ENCODE assay signal across 23 cellular contexts in genomic region chr1:163471766-163472165, GRCh38.
"Had no signal": no experiment of that assay in that cellular context is flagged by ENCODE, and none has a peak within 500 bp of the region (broad histone marks: within the 10 kb centered on the region; RNA-seq: fewer than 3 reads in every experiment).

No MANE protein-coding gene starts in this region.

- H3K4me1 ChIP-seq: gastrocnemius medialis, heart left ventricle, left lung, right atrium auricular region, tibial nerve, vagina had no signal

- H3K36me3 Mint-ChIP-seq: naive thymus-derived CD4-positive, alpha-beta T cell had no signal

- DNase-seq: activated CD4-positive, alpha-beta T cell treated with anti-CD3 and anti-CD28 coated beads, Interleukin-2, amount 50 U/mL, for 1 hour; anterior cingulate cortex; cerebellar nuclear complex; dermis blood vessel endothelial cell; effector memory CD8-positive, alpha-beta T cell; erythroblast; gastrocnemius medialis; heart left ventricle; left lung; mammary epithelial cell; naive thymus-derived CD4-positive, alpha-beta T cell; nucleus accumbens; posterior cingulate gyrus; stimulated activated CD4-positive, alpha-beta T cell treated with anti-CD3 and anti-CD28 coated beads, Interleukin-4, amount 100 ng/mL, for 4 hours; stimulated activated CD8-positive, alpha-beta memory T cell treated with anti-CD3 and anti-CD28 coated beads, Interleukin-4, amount 100 ng/mL, for 48 hours; stimulated activated naive CD4-positive, alpha-beta T cell treated with Interleukin-2 at 50 U/mL for 16 hours; substantia nigra; T-helper 17 cell had no signal

- ATAC-seq: effector memory CD8-positive, alpha-beta T cell; gastrocnemius medialis; heart left ventricle; left lung; naive thymus-derived CD4-positive, alpha-beta T cell; T-helper 17 cell had no signal

- H3K4me1 Mint-ChIP-seq: naive thymus-derived CD4-positive, alpha-beta T cell; T-helper 17 cell had no signal

- H3K9me3 ChIP-seq: gastrocnemius medialis, heart left ventricle, left lung, right atrium auricular region, tibial nerve, vagina had no signal

- H3K27me3 Mint-ChIP-seq: effector memory CD8-positive, alpha-beta T cell; T-helper 17 cell had no signal

- H3K4me3 ChIP-seq: gastrocnemius medialis, heart left ventricle, left lung, right atrium auricular region, smooth muscle cell, tibial nerve, vagina had no signal

- H3K9me3 Mint-ChIP-seq: activated T-helper 1 cell treated with anti-CD3 and anti-CD28 coated beads, Interleukin-12 subunit alpha, Interleukin-12 subunit beta, Interleukin-2, Interleukin-4 antibody, amounts not matched to agents 30 ng/mL and 10 ng/mL and 1 ng/mL, durations not matched to agents 14 hours and 24 hours and 36 hours; effector memory CD8-positive, alpha-beta T cell had no signal

- H3K27ac ChIP-seq: gastrocnemius medialis, left lung, right atrium auricular region, tibial nerve, vagina had no signal

- H3K27me3 ChIP-seq: gastrocnemius medialis, heart left ventricle, left lung, right atrium auricular region, tibial nerve, vagina had no signal

- H3K36me3 ChIP-seq: gastrocnemius medialis, heart left ventricle, left lung, right atrium auricular region, tibial nerve, vagina had no signal

- H3K4me3 Mint-ChIP-seq: activated T-helper 1 cell treated with anti-CD3 and anti-CD28 coated beads, Interleukin-12 subunit alpha, Interleukin-12 subunit beta, Interleukin-2, Interleukin-4 antibody, amounts not matched to agents 30 ng/mL and 10 ng/mL and 1 ng/mL, durations not matched to agents 14 hours and 24 hours and 36 hours; effector memory CD8-positive, alpha-beta T cell; naive thymus-derived CD4-positive, alpha-beta T cell; T-helper 17 cell had no signal

- H3K27ac Mint-ChIP-seq: activated T-helper 1 cell treated with anti-CD3 and anti-CD28 coated beads, Interleukin-12 subunit alpha, Interleukin-12 subunit beta, Interleukin-2, Interleukin-4 antibody, amounts not matched to agents 30 ng/mL and 10 ng/mL and 1 ng/mL, durations not matched to agents 14 hours and 24 hours and 36 hours; effector memory CD8-positive, alpha-beta T cell; naive thymus-derived CD4-positive, alpha-beta T cell; T-helper 17 cell had no signal
